In genomic region chr16:22006636-22007035, GRCh38 we compare ENCODE assay signal across 10 cellular contexts. TPM values are rescaled to one million over a fixed set of nuclear protein-coding genes. Genes with fewer than 3 reads are reported as not detected.
A peak's percentile ranks its signal among the peaks of the same experiment; 100 is the strongest.
DNase-seq lines count a peak whose midpoint lies in the region; ATAC-seq and TF ChIP-seq lines count a peak whose summit lies in the region.
"Had no signal": no experiment of that assay in that cellular context is flagged by ENCODE, and none has a peak within 500 bp of the region (broad histone marks: within the 10 kb centered on the region; RNA-seq: fewer than 3 reads in every experiment).

No MANE protein-coding gene starts in this region.

- POLR2A ChIA-PET in AG04450 (lab: Yijun Ruan, JAX), result interaction anchor here (1.8 kb wide), 1 partner anchor 71 kb away, joined by 9 read pairs; no protein-coding TSS in a partner anchor
- POLR2A ChIA-PET in activated CD8-positive, alpha-beta T cell treated with anti-CD3 and anti-CD28 coated beads for 36 hours (lab: Charles Lee), result interaction anchor here (1.0 to 1.6 kb wide), 6 partner anchors 9 to 185 kb away, joined by 3 to 8 read pairs (median 6); partner anchors contain the start of gene UQCRC2

- H4K91ac ChIP-seq in H9 (ENCODE audit: insufficient read length, low read depth, low read length), result no peak overlapping the region

- H3K56ac ChIP-seq in H9 (ENCODE audit: insufficient read length, low read depth, low read length), result no peak overlapping the region

- no peak for TF ChIP-seq EP300 in upper lobe of left lung (IDR thresholded peaks at IDR 0.05)

- no peak overlapping the region for H3K18ac ChIP-seq in H9 (ENCODE audit: insufficient read length, low read depth, low read length)

- intact Hi-C loops in activated CD8-positive, alpha-beta T cell treated with anti-CD3 and anti-CD28 coated beads for 36 hours (cut with micrococcal nuclease), result loop anchor here (2.0 to 5.0 kb wide), 3 partner anchors 70 to 182 kb away; no protein-coding TSS in a partner anchor

- peaks cover 2% of the 10 kb centered on the region; the same call in 1 of the 2 replicates for H3K9me3 ChIP-seq in AG04450 (ENCODE audit: control insufficient read depth, insufficient read depth, low read length)
- no peaks in the 10 kb centered on the region for H3K9me3 ChIP-seq in H9 (ENCODE audit: control insufficient read depth, low read depth, low read length)
- H3K9me3 ChIP-seq in upper lobe of left lung, result no peaks in the 10 kb centered on the region
- H3K9me3 ChIP-seq in Peyer's patch, result no peaks in the 10 kb centered on the region
- H3K9me3 ChIP-seq: thyroid gland had no signal

- no peak overlapping the region for H2BK15ac ChIP-seq in H9 (ENCODE audit: low read depth, low read length)

- H3T11ph ChIP-seq in H9 (ENCODE audit: low read length), result no peak overlapping the region

- H3K36me3 ChIP-seq in upper lobe of left lung (no peaks in the 10 kb centered on the region), Peyer's patch (no peaks in the 10 kb centered on the region)
- H3K36me3 ChIP-seq: thyroid gland had no signal

- H2AK5ac ChIP-seq in H9 (ENCODE audit: insufficient read length, low read length), result no peak overlapping the region

- H2BK120ac ChIP-seq in H9 (ENCODE audit: low read depth, low read length, poor library complexity, severe bottlenecking), result no peak overlapping the region

- no peak overlapping the region for H3K27ac Mint-ChIP-seq in H9
- peak overlapping the region; percentile 10 for H3K27ac Mint-ChIP-seq in activated CD8-positive, alpha-beta T cell treated with anti-CD3 and anti-CD28 coated beads for 36 hours
- no peak overlapping the region for H3K27ac Mint-ChIP-seq in memory B cell

- H3K4me2 ChIP-seq in H9 (ENCODE audit: insufficient read depth, insufficient read length, low read length), result peak overlapping the region; percentile 92

- TF ChIP-seq CTCF in AG04450 (IDR thresholded peaks at IDR 0.05; ENCODE audit: low read depth, low read length), result no peak
- no peak for TF ChIP-seq CTCF in H9 (conservative IDR thresholded peaks at IDR 0.05)
- TF ChIP-seq CTCF in activated CD8-positive, alpha-beta T cell treated with anti-CD3 and anti-CD28 coated beads for 36 hours (IDR thresholded peaks at IDR 0.05), result no peak
- no peak for TF ChIP-seq CTCF in upper lobe of left lung (IDR thresholded peaks at IDR 0.05)
- no peak for TF ChIP-seq CTCF in Peyer's patch (IDR thresholded peaks at IDR 0.05)

- H2BK20ac ChIP-seq in H9 (ENCODE audit: low read depth, low read length, poor library complexity, severe bottlenecking), result no peak overlapping the region

- H3K79me2 ChIP-seq in H9 (ENCODE audit: insufficient read depth, low read length), result peaks cover 2% of the 10 kb centered on the region; the same call in 1 of the 2 replicates

- no peak overlapping the region for H3K14ac ChIP-seq in H9 (ENCODE audit: insufficient read depth, low read length)

- H2BK12ac ChIP-seq in H9 (ENCODE audit: insufficient read length, low read depth, low read length), result no peak overlapping the region

- peak overlapping the region; percentile 13 for H3K27ac ChIP-seq in AG04450 (ENCODE audit: low read depth, low read length)
- H3K27ac ChIP-seq in H9 (ENCODE audit: insufficient read length, low read depth, low read length), result no peak overlapping the region
- H3K27ac ChIP-seq in upper lobe of left lung, result peak overlapping the region in 1 of 4 donors; percentile 91
- H3K27ac ChIP-seq in Peyer's patch, result no peak overlapping the region

- no peak overlapping the region for H3K4me3 ChIP-seq in AG04450 (ENCODE audit: low read depth, low read length)
- no peak overlapping the region for H3K4me3 ChIP-seq in upper lobe of left lung
- H3K4me3 ChIP-seq in Peyer's patch, result no peak overlapping the region

- no peak overlapping the region for H2AFZ ChIP-seq in H9 (ENCODE audit: low read length)

- H3K23me2 ChIP-seq in H9 (ENCODE audit: insufficient read length, low read depth, low read length, poor library complexity, severe bottlenecking), result peaks cover 17% of the 10 kb centered on the region

- H3K4me3 Mint-ChIP-seq in H9 (peak overlapping the region; percentile 77 to 83), memory B cell (peak overlapping the region; percentile 83)
- peak overlapping the region; percentile 86 for H3K4me3 Mint-ChIP-seq in activated CD8-positive, alpha-beta T cell treated with anti-CD3 and anti-CD28 coated beads for 36 hours

- TF ChIP-seq POLR2A in upper lobe of left lung (IDR thresholded peaks at IDR 0.05), result no peak
- TF ChIP-seq POLR2A in Peyer's patch (IDR thresholded peaks at IDR 0.05), result no peak

- H3K4me1 Mint-ChIP-seq in H9 (peaks cover 15% of the 10 kb centered on the region in 2 experiments), memory B cell (peaks cover 23% of the 10 kb centered on the region)
- H3K4me1 Mint-ChIP-seq in activated CD8-positive, alpha-beta T cell treated with anti-CD3 and anti-CD28 coated beads for 36 hours (ENCODE audit: low read depth), result peaks cover 32% of the 10 kb centered on the region

- no peaks in the 10 kb centered on the region for H4K20me1 ChIP-seq in H9 (ENCODE audit: control insufficient read depth, insufficient read depth, insufficient read length)

- H3K4me1 ChIP-seq in H9 (ENCODE audit: insufficient read depth, low read length), result peaks cover 3% of the 10 kb centered on the region; the same call in 1 of the 2 replicates
- H3K4me1 ChIP-seq in upper lobe of left lung, result peaks cover 17 to 26% (median 19%) of the 10 kb centered on the region in 4 donors
- peaks cover 0 to 17% (median 4%) of the 10 kb centered on the region in 4 donors for H3K4me1 ChIP-seq in Peyer's patch

- H3K4ac ChIP-seq in H9 (ENCODE audit: low read depth, low read length), result no peak overlapping the region

- H3K9ac ChIP-seq in H9 (ENCODE audit: extremely low read depth, insufficient read length, low read length), result no peak overlapping the region

- H3K27me3 ChIP-seq in AG04450 (ENCODE audit: control insufficient read depth, insufficient read depth, low read length), result no peaks in the 10 kb centered on the region
- H3K27me3 ChIP-seq in H9 (ENCODE audit: insufficient read depth, low read length), result no peaks in the 10 kb centered on the region; the same call in 1 of the 2 replicates
- no peaks in the 10 kb centered on the region for H3K27me3 ChIP-seq in upper lobe of left lung
- no peaks in the 10 kb centered on the region for H3K27me3 ChIP-seq in Peyer's patch
- H3K27me3 ChIP-seq: thyroid gland had no signal

- ATAC-seq in activated CD8-positive, alpha-beta T cell treated with anti-CD3 and anti-CD28 coated beads for 36 hours, result no peak
- ATAC-seq in memory B cell (ENCODE audit: low read depth) (no peak), upper lobe of left lung (ENCODE audit: low FRiP score in 2 of 2) (no peak)

- H3K23ac ChIP-seq in H9 (ENCODE audit: insufficient read length, low read depth, low read length), result no peak overlapping the region

- peaks cover 19% of the 10 kb centered on the region for H3K27me3 Mint-ChIP-seq in H9 (ENCODE audit: low read depth)
- no peaks in the 10 kb centered on the region for H3K27me3 Mint-ChIP-seq in activated CD8-positive, alpha-beta T cell treated with anti-CD3 and anti-CD28 coated beads for 36 hours
- H3K27me3 Mint-ChIP-seq in memory B cell, result no peaks in the 10 kb centered on the region

- H3K9me3 Mint-ChIP-seq in H9, result no peaks in the 10 kb centered on the region; a peak in 1 of 5 replicates
- H3K9me3 Mint-ChIP-seq in activated CD8-positive, alpha-beta T cell treated with anti-CD3 and anti-CD28 coated beads for 36 hours, result no peaks in the 10 kb centered on the region
- no peaks in the 10 kb centered on the region for H3K9me3 Mint-ChIP-seq in memory B cell

- H4K8ac ChIP-seq in H9 (replicated peaks; ENCODE audit: insufficient read length, low read depth, low read length), result no peak overlapping the region

- no peaks in the 10 kb centered on the region for H3K79me1 ChIP-seq in H9 (ENCODE audit: insufficient read depth, low read depth, low read length, poor library complexity, severe bottlenecking)

- H3K36me3 Mint-ChIP-seq in H9 (ENCODE audit: insufficient read depth in 1 of 3, low read depth in 3 of 3), result no peaks in the 10 kb centered on the region
- H3K36me3 Mint-ChIP-seq in activated CD8-positive, alpha-beta T cell treated with anti-CD3 and anti-CD28 coated beads for 36 hours (ENCODE audit: low read depth), result no peaks in the 10 kb centered on the region
- H3K36me3 Mint-ChIP-seq in memory B cell, result no peaks in the 10 kb centered on the region

- WGBS in H9 (ENCODE audit: extremely low coverage, insufficient read length, low lambda C conversion rate), result no CpG with 5 or more reads among the region's 6 CpGs
- 64 to 70% methylated on average over 6 of the region's 6 CpGs for WGBS in upper lobe of left lung, 2 donors

- no peak overlapping the region for H2BK5ac ChIP-seq in H9 (ENCODE audit: insufficient read length, low read length)

- CTCF ChIA-PET in AG04450 (lab: Charles Lee), result interaction anchor here (1.9 to 9.4 kb wide), 4 partner anchors 69 to 182 kb away, joined by 4 to 208 read pairs (median 38); no protein-coding TSS in a partner anchor
- CTCF ChIA-PET in activated CD8-positive, alpha-beta T cell treated with anti-CD3 and anti-CD28 coated beads for 36 hours (lab: Charles Lee), result interaction anchor here (1.3 to 17.5 kb wide), 7 partner anchors 9 to 182 kb away, joined by 3 to 430 read pairs (median 5); no protein-coding TSS in a partner anchor

- H4K5ac ChIP-seq in H9 (ENCODE audit: insufficient read length, low read depth, low read length), result no peak overlapping the region

- DNase-seq in AG04450 (ENCODE audit: low read depth, low spot score) (no peak), H9 (no peak), memory B cell (ENCODE audit: low spot score in 2 of 2) (no peak), upper lobe of left lung (no peak), superior temporal gyrus (ENCODE audit: extremely low spot score) (no peak), Peyer's patch (no peak)
- no peak for DNase-seq in activated CD8-positive, alpha-beta T cell treated with anti-CD3 and anti-CD28 coated beads for 36 hours
- no peak for DNase-seq in stimulated activated CD4-positive, alpha-beta T cell treated with anti-CD3 and anti-CD28 coated beads, Interleukin-12 subunit alpha, Interleukin-12 subunit beta, amount 100 ng/mL, for 4 hours
- DNase-seq: NCI-H1417 treated with DMSO at 0.1 percent for 48 hours, thyroid gland had no signal

RNA-seq across cellular contexts. Expression of gene MOSMO, which starts 1.3 kb away (rescaled TPM):
- 15.6 and 15.8 TPM in 2 replicates for polyA plus RNA-seq in AG04450 (2011; rRNA removed)
- polyA minus RNA-seq in AG04450 (2011; rRNA and poly(A)+ RNA removed), result 8.8 and 11.0 TPM in 2 replicates
- total RNA-seq in H9 (2021) (12.4 and 13.5 TPM in 2 replicates), upper lobe of left lung (10 to 100 TPM; 10.8 to 24.6 (median 15.9) TPM), Peyer's patch (10 to 100 TPM in 3 of 4 donors, 1 to 10 TPM in 1; 9.9 to 28.0 (median 13.4) TPM)
- total RNA-seq in activated CD8-positive, alpha-beta T cell treated with anti-CD3 and anti-CD28 coated beads for 36 hours, result 1 to 10 TPM; 5.4 to 7.0 TPM

RNA-seq across cellular contexts. Expression of gene PDZD9, which starts 5.7 kb away (rescaled TPM):
- not detected in 2 replicates for polyA plus RNA-seq in AG04450 (2011; rRNA removed)
- polyA minus RNA-seq in AG04450 (2011; rRNA and poly(A)+ RNA removed), result not detected in 2 replicates
- not detected in 2 replicates for total RNA-seq in H9 (2021)
- not detected for total RNA-seq in activated CD8-positive, alpha-beta T cell treated with anti-CD3 and anti-CD28 coated beads for 36 hours
- not detected for total RNA-seq in upper lobe of left lung
- total RNA-seq in Peyer's patch, result not detected
- total RNA-seq: thyroid gland had no signal

RNA-seq across cellular contexts. Expression of gene UQCRC2, which starts 53.5 kb away (rescaled TPM):
- 209 and 245 TPM in 2 replicates for polyA plus RNA-seq in AG04450 (2011; rRNA removed)
- polyA minus RNA-seq in AG04450 (2011; rRNA and poly(A)+ RNA removed), result 213 and 227 TPM in 2 replicates
- total RNA-seq in H9 (2021), result 224 and 228 TPM in 2 replicates
- 100 to 1,000 TPM; 356 to 383 TPM for total RNA-seq in activated CD8-positive, alpha-beta T cell treated with anti-CD3 and anti-CD28 coated beads for 36 hours
- 100 to 1,000 TPM; 119 to 252 (median 155) TPM for total RNA-seq in upper lobe of left lung
- total RNA-seq in Peyer's patch, result 100 to 1,000 TPM; 193 to 309 (median 286) TPM
